Comparison of ENCODE assay signal across 8 cellular contexts in genomic region chr2:74079522-74080341, GRCh38.
DNase-seq lines count a peak whose midpoint lies in the region; ATAC-seq, FAIRE-seq and TF ChIP-seq lines count a peak whose summit lies in the region.

No MANE protein-coding gene starts in this region.

- H3K36me3 Mint-ChIP-seq in T-helper 2 cell treated with Interferon-gamma antibody and Interleukin-4, amounts not matched to agents 5 μg/mL and 100 μg/mL, for 36 hours (ENCODE audit: low read depth): peaks cover 16% of the 10 kb centered on the region
- H3K36me3 Mint-ChIP-seq in natural killer cell treated with Interleukin-12 subunit alpha and Interleukin-12 subunit beta and Interleukin-15 and Interleukin-18, amount 100 ng/mL, for 72 hours: no peaks in the 10 kb centered on the region

- H3K4me2 ChIP-seq in mesenchymal stem cell (ENCODE audit: low read length, poor library complexity, severe bottlenecking): no peak overlapping the region

- H2BK120ac ChIP-seq in mesenchymal stem cell (ENCODE audit: low read depth, low read length): no peak overlapping the region

- no peak overlapping the region for H3K4ac ChIP-seq in mesenchymal stem cell (ENCODE audit: low read depth in 1 of 2, low read length in 2 of 2)

- H3K27me3 Mint-ChIP-seq in T-helper 2 cell treated with Interferon-gamma antibody and Interleukin-4, amounts not matched to agents 5 μg/mL and 100 μg/mL, for 36 hours (ENCODE audit: low read depth): no peaks in the 10 kb centered on the region
- H3K27me3 Mint-ChIP-seq in natural killer cell treated with Interleukin-12 subunit alpha and Interleukin-12 subunit beta and Interleukin-15 and Interleukin-18, amount 100 ng/mL, for 72 hours: no peaks in the 10 kb centered on the region

- peaks cover 8% of the 10 kb centered on the region for H3K4me1 ChIP-seq in mesenchymal stem cell (ENCODE audit: control insufficient read depth, insufficient read depth, low read depth, low read length)

- TF ChIP-seq CTCF in D721Med (IDR thresholded peaks at IDR 0.05; ENCODE audit: insufficient read depth, missing control alignments): no peak

- H2BK12ac ChIP-seq in mesenchymal stem cell (ENCODE audit: low read length in 2 of 2): no peak overlapping the region

- H3K14ac ChIP-seq in mesenchymal stem cell (ENCODE audit: low read length in 2 of 2): no peak overlapping the region

- no peak overlapping the region for H3K18ac ChIP-seq in mesenchymal stem cell (ENCODE audit: low read depth in 1 of 2, low read length in 2 of 2)

- no peak overlapping the region for H3K27ac ChIP-seq in mesenchymal stem cell (ENCODE audit: low read length, poor library complexity, severe bottlenecking)

- H3K9me3 ChIP-seq in mesenchymal stem cell (ENCODE audit: control insufficient read depth, low read length): no peaks in the 10 kb centered on the region

- H2BK5ac ChIP-seq in mesenchymal stem cell (ENCODE audit: low read depth, low read length, poor library complexity, severe bottlenecking): no peak overlapping the region

- ATAC-seq in GM18519 (IDR thresholded peaks at IDR 0.05; ENCODE audit: low FRiP score, unreplicated experiment) (peak; percentile 58), GM21786 (IDR thresholded peaks at IDR 0.05; ENCODE audit: unreplicated experiment) (peak; percentile 73), HG03571 (IDR thresholded peaks at IDR 0.05; ENCODE audit: unreplicated experiment) (peak; percentile 55)
- no peak for ATAC-seq in natural killer cell treated with Interleukin-12 subunit alpha and Interleukin-12 subunit beta and Interleukin-15 and Interleukin-18, amount 100 ng/mL, for 72 hours

- H3K4me1 Mint-ChIP-seq in T-helper 2 cell treated with Interferon-gamma antibody and Interleukin-4, amounts not matched to agents 5 μg/mL and 100 μg/mL, for 36 hours (ENCODE audit: low read depth): no peaks in the 10 kb centered on the region
- H3K4me1 Mint-ChIP-seq in natural killer cell treated with Interleukin-12 subunit alpha and Interleukin-12 subunit beta and Interleukin-15 and Interleukin-18, amount 100 ng/mL, for 72 hours (ENCODE audit: low read depth in 2 of 2): peaks cover 6 to 19% of the 10 kb centered on the region in 2 donors

- no peak for FAIRE-seq in D721Med (lab: Jason Lieb, UNC)

- no peak overlapping the region for H4K8ac ChIP-seq in mesenchymal stem cell (ENCODE audit: low read length)

- H2AK5ac ChIP-seq in mesenchymal stem cell (ENCODE audit: low read length, severe bottlenecking): no peak overlapping the region

- H2AFZ ChIP-seq in mesenchymal stem cell (ENCODE audit: low read depth, low read length): no peak overlapping the region

- 96% methylated on average over 7 of the region's 8 CpGs for WGBS in mesenchymal stem cell

- H3K27me3 ChIP-seq in mesenchymal stem cell (ENCODE audit: control insufficient read depth in 1 of 2, insufficient read depth in 1 of 2, low read length in 2 of 2): no peaks in the 10 kb centered on the region

- H3K4me3 Mint-ChIP-seq in T-helper 2 cell treated with Interferon-gamma antibody and Interleukin-4, amounts not matched to agents 5 μg/mL and 100 μg/mL, for 36 hours: no peak overlapping the region
- no peak overlapping the region for H3K4me3 Mint-ChIP-seq in natural killer cell treated with Interleukin-12 subunit alpha and Interleukin-12 subunit beta and Interleukin-15 and Interleukin-18, amount 100 ng/mL, for 72 hours

- H3K79me1 ChIP-seq in mesenchymal stem cell (replicated peaks; ENCODE audit: low read length, poor library complexity, severe bottlenecking): peaks cover 12% of the 10 kb centered on the region

- H4K91ac ChIP-seq in mesenchymal stem cell (ENCODE audit: low read length): peak overlapping the region; percentile 2

- peaks cover 2 to 34% of the 10 kb centered on the region in 2 experiments for H3K36me3 ChIP-seq in mesenchymal stem cell (ENCODE audit: control insufficient read depth in 1 of 2, insufficient read depth in 2 of 2, low read depth in 1 of 2, low read length in 2 of 2)

- H3K23ac ChIP-seq in mesenchymal stem cell (ENCODE audit: low read length in 2 of 2): no peak overlapping the region

- no peak overlapping the region for H3K9ac ChIP-seq in mesenchymal stem cell (ENCODE audit: low read length)

- no peaks in the 10 kb centered on the region for H3K9me3 Mint-ChIP-seq in T-helper 2 cell treated with Interferon-gamma antibody and Interleukin-4, amounts not matched to agents 5 μg/mL and 100 μg/mL, for 36 hours
- no peaks in the 10 kb centered on the region for H3K9me3 Mint-ChIP-seq in natural killer cell treated with Interleukin-12 subunit alpha and Interleukin-12 subunit beta and Interleukin-15 and Interleukin-18, amount 100 ng/mL, for 72 hours

- H3K4me3 ChIP-seq in mesenchymal stem cell (ENCODE audit: insufficient read depth in 1 of 2, low read depth in 1 of 2, low read length in 2 of 2): peak overlapping the region in 1 of 2 experiments; percentile 43

- H2BK15ac ChIP-seq in mesenchymal stem cell (ENCODE audit: low read depth, poor library complexity, severe bottlenecking): no peak overlapping the region

- DNase-seq in mesenchymal stem cell (peak; percentile 28), D721Med (ENCODE audit: insufficient read length, low spot score) (no peak)
- DNase-seq in effector CD8-positive, alpha-beta T cell (lab: John Stamatoyannopoulos, UW): no peak
- no peak for DNase-seq in T-helper 2 cell treated with Interferon-gamma antibody and Interleukin-4, amounts not matched to agents 5 μg/mL and 100 μg/mL, for 36 hours (ENCODE audit: low spot score)
- DNase-seq in natural killer cell treated with Interleukin-12 subunit alpha and Interleukin-12 subunit beta and Interleukin-15 and Interleukin-18, amount 100 ng/mL, for 72 hours (ENCODE audit: low spot score): no peak

- no peak overlapping the region for H3K27ac Mint-ChIP-seq in T-helper 2 cell treated with Interferon-gamma antibody and Interleukin-4, amounts not matched to agents 5 μg/mL and 100 μg/mL, for 36 hours
- no peak overlapping the region for H3K27ac Mint-ChIP-seq in natural killer cell treated with Interleukin-12 subunit alpha and Interleukin-12 subunit beta and Interleukin-15 and Interleukin-18, amount 100 ng/mL, for 72 hours

Comparison
In these comparisons a context has a peak if more than half of its experiments do, and no peak if none do; other contexts are left out.
1. ATAC-seq: peak in GM18519 (single experiment), GM21786 (single experiment) and HG03571 (single experiment); none in natural killer cell treated with Interleukin-12 subunit alpha and Interleukin-12 subunit beta and Interleukin-15 and Interleukin-18, amount 100 ng/mL, for 72 hours (0 of 2).